17 cellular contexts compared by ENCODE assay signal in genomic region chr21:46394819-46395152, GRCh38.
DNase-seq lines count a peak whose midpoint lies in the region; ATAC-seq and TF ChIP-seq lines count a peak whose summit lies in the region.
"Had no signal": no experiment of that assay in that cellular context is flagged by ENCODE, and none has a peak within 500 bp of the region (broad histone marks: within the 10 kb centered on the region; RNA-seq: fewer than 3 reads in every experiment).

No MANE protein-coding gene starts in this region.

- no peak overlapping the region for H2BK20ac ChIP-seq in H9 (ENCODE audit: low read depth, low read length, poor library complexity, severe bottlenecking)

- H2BK5ac ChIP-seq in H9 (ENCODE audit: insufficient read length, low read length), result peak overlapping the region; percentile 24

- no peak for ATAC-seq in natural killer cell treated with Interleukin-12 subunit alpha and Interleukin-12 subunit beta and Interleukin-15 and Interleukin-18, amount 100 ng/mL, for 72 hours
- ATAC-seq in HG02571 (IDR thresholded peaks at IDR 0.05; ENCODE audit: unreplicated experiment), result no peak
- ATAC-seq in body of pancreas, result no peak
- ATAC-seq: HCT116, T-cell had no signal

- H3K23me2 ChIP-seq in H9 (ENCODE audit: insufficient read length, low read depth, low read length, poor library complexity, severe bottlenecking), result no peaks in the 10 kb centered on the region

- peak overlapping the region; percentile 24; the same call in 1 of the 2 replicates for H3K14ac ChIP-seq in H9 (ENCODE audit: insufficient read depth, low read length)

- no peaks in the 10 kb centered on the region for H3K79me1 ChIP-seq in H9 (ENCODE audit: insufficient read depth, low read depth, low read length, poor library complexity, severe bottlenecking)

- H3K56ac ChIP-seq in H9 (ENCODE audit: insufficient read length, low read depth, low read length), result no peak overlapping the region

- H3K27me3 ChIP-seq in BE2C (no peaks in the 10 kb centered on the region), H9 (ENCODE audit: insufficient read depth, low read length) (no peaks in the 10 kb centered on the region), body of pancreas (no peaks in the 10 kb centered on the region)
- H3K27me3 ChIP-seq: neutrophil had no signal

- DNase-seq in BE2C (peak; percentile 55), H9 (no peak), body of pancreas (no peak)
- no peak for DNase-seq in natural killer cell treated with Interleukin-12 subunit alpha and Interleukin-12 subunit beta and Interleukin-15 and Interleukin-18, amount 100 ng/mL, for 72 hours (ENCODE audit: low spot score)
- DNase-seq in activated T-cell treated with anti-CD3 and anti-CD28 coated beads, Interleukin-2, amount 50 U/mL, for 24 hours, result no peak
- no peak for DNase-seq in activated CD4-positive, alpha-beta T cell treated with anti-CD3 and anti-CD28 coated beads, Interleukin-2, amount 50 U/mL, for 48 hours
- DNase-seq: activated CD4-positive, alpha-beta T cell treated with anti-CD3 and anti-CD28 coated beads, Interleukin-2, amount 50 U/mL, for 4 hours; activated naive CD4-positive, alpha-beta T cell treated with anti-CD3 and anti-CD28 coated beads, Interleukin-2, amount 10 ng/mL, durations not matched to agents 7 days and 5 days; Caco-2; NCI-H1105 treated with DMSO at 0.1 percent for 48 hours; NCI-H446; T-cell had no signal

- H3K9ac ChIP-seq in H9 (ENCODE audit: extremely low read depth, insufficient read length, low read length), result no peak overlapping the region

- no peaks in the 10 kb centered on the region for H4K20me1 ChIP-seq in H9 (ENCODE audit: control insufficient read depth, insufficient read depth, insufficient read length)

- H4K91ac ChIP-seq in H9 (ENCODE audit: insufficient read length, low read depth, low read length), result no peak overlapping the region

- H3K4me1 ChIP-seq in BE2C (peaks cover 18% of the 10 kb centered on the region), H9 (ENCODE audit: insufficient read depth, low read length) (no peaks in the 10 kb centered on the region), body of pancreas (no peaks in the 10 kb centered on the region)
- H3K4me1 ChIP-seq: Caco-2 had no signal

- H3K4me2 ChIP-seq in H9 (ENCODE audit: insufficient read depth, insufficient read length, low read length), result no peak overlapping the region

- H3K27ac ChIP-seq in H9 (ENCODE audit: insufficient read length, low read depth, low read length) (no peak overlapping the region), body of pancreas (no peak overlapping the region)
- H3K27ac ChIP-seq: neutrophil had no signal

- no peak overlapping the region for H3K4me3 Mint-ChIP-seq in H9
- H3K4me3 Mint-ChIP-seq in brain, result peak overlapping the region in 1 of 5 experiments; percentile 76
- no peak overlapping the region for H3K4me3 Mint-ChIP-seq in natural killer cell treated with Interleukin-12 subunit alpha and Interleukin-12 subunit beta and Interleukin-15 and Interleukin-18, amount 100 ng/mL, for 72 hours
- H3K4me3 Mint-ChIP-seq in activated T-cell treated with anti-CD3 and anti-CD28 coated beads, Interleukin-2, amount 50 U/mL, for 24 hours, result no peak overlapping the region
- H3K4me3 Mint-ChIP-seq: activated naive CD4-positive, alpha-beta T cell treated with anti-CD3 and anti-CD28 coated beads, Interleukin-2, amount 10 ng/mL, durations not matched to agents 7 days and 5 days; stimulated activated naive CD8-positive, alpha-beta T cell treated with anti-CD3 and anti-CD28 coated beads, Interleukin-15, Interleukin-2, amounts not matched to agents 100 ng/mL and 50 ng/mL, for 24 hours; T-cell had no signal

- H2BK15ac ChIP-seq in H9 (ENCODE audit: low read depth, low read length), result no peak overlapping the region; the same call in 1 of the 2 replicates

- H3K4me3 ChIP-seq in BE2C (ENCODE audit: low read depth, low read length) (no peak overlapping the region), body of pancreas (no peak overlapping the region)

- peak overlapping the region; percentile 54 for H4K5ac ChIP-seq in H9 (ENCODE audit: insufficient read length, low read depth, low read length)

- no peak overlapping the region for H2BK12ac ChIP-seq in H9 (ENCODE audit: insufficient read length, low read depth, low read length)

- no peak overlapping the region for H2AFZ ChIP-seq in H9 (ENCODE audit: low read length)

- TF ChIP-seq POLR2A in body of pancreas (IDR thresholded peaks at IDR 0.05), result no peak

- intact Hi-C loops in body of pancreas (cut with DNase I), result no loop called here

- H2BK120ac ChIP-seq in H9 (ENCODE audit: low read depth, low read length, poor library complexity, severe bottlenecking), result no peak overlapping the region

- H3K9me3 ChIP-seq in BE2C (no peaks in the 10 kb centered on the region), H9 (ENCODE audit: control insufficient read depth, low read depth, low read length) (no peaks in the 10 kb centered on the region), body of pancreas (no peaks in the 10 kb centered on the region)
- H3K9me3 ChIP-seq: Caco-2, neutrophil had no signal

- peaks cover 17 to 53% (median 41%) of the 10 kb centered on the region in 3 experiments; a peak in 6 of 7 replicates for H3K36me3 Mint-ChIP-seq in H9 (ENCODE audit: insufficient read depth in 1 of 3, low read depth in 3 of 3)
- H3K36me3 Mint-ChIP-seq in brain, result peaks cover 46% of the 10 kb centered on the region
- peaks cover 6% of the 10 kb centered on the region for H3K36me3 Mint-ChIP-seq in natural killer cell treated with Interleukin-12 subunit alpha and Interleukin-12 subunit beta and Interleukin-15 and Interleukin-18, amount 100 ng/mL, for 72 hours
- peaks cover 86% of the 10 kb centered on the region for H3K36me3 Mint-ChIP-seq in activated T-cell treated with anti-CD3 and anti-CD28 coated beads, Interleukin-2, amount 50 U/mL, for 24 hours (ENCODE audit: low read depth)

- no peaks in the 10 kb centered on the region for H3K4me1 Mint-ChIP-seq in H9
- H3K4me1 Mint-ChIP-seq in brain, result peaks cover 27% of the 10 kb centered on the region
- peaks cover 0 to 13% of the 10 kb centered on the region in 2 donors for H3K4me1 Mint-ChIP-seq in natural killer cell treated with Interleukin-12 subunit alpha and Interleukin-12 subunit beta and Interleukin-15 and Interleukin-18, amount 100 ng/mL, for 72 hours (ENCODE audit: low read depth in 2 of 2)
- H3K4me1 Mint-ChIP-seq in activated T-cell treated with anti-CD3 and anti-CD28 coated beads, Interleukin-2, amount 50 U/mL, for 24 hours (ENCODE audit: low read depth), result no peaks in the 10 kb centered on the region
- H3K4me1 Mint-ChIP-seq: activated naive CD4-positive, alpha-beta T cell treated with anti-CD3 and anti-CD28 coated beads, Interleukin-2, amount 10 ng/mL, durations not matched to agents 7 days and 5 days had no signal

- H3K4ac ChIP-seq in H9 (ENCODE audit: low read depth, low read length), result no peak overlapping the region

- H3T11ph ChIP-seq in H9 (ENCODE audit: low read length), result no peak overlapping the region

- H4K8ac ChIP-seq in H9 (replicated peaks; ENCODE audit: insufficient read length, low read depth, low read length), result no peak overlapping the region

- H3K27me3 Mint-ChIP-seq in H9 (ENCODE audit: low read depth) (no peaks in the 10 kb centered on the region), brain (no peaks in the 10 kb centered on the region)
- no peaks in the 10 kb centered on the region for H3K27me3 Mint-ChIP-seq in natural killer cell treated with Interleukin-12 subunit alpha and Interleukin-12 subunit beta and Interleukin-15 and Interleukin-18, amount 100 ng/mL, for 72 hours
- H3K27me3 Mint-ChIP-seq in activated T-cell treated with anti-CD3 and anti-CD28 coated beads, Interleukin-2, amount 50 U/mL, for 24 hours, result no peaks in the 10 kb centered on the region
- H3K27me3 Mint-ChIP-seq: activated naive CD4-positive, alpha-beta T cell treated with anti-CD3 and anti-CD28 coated beads, Interleukin-2, amount 10 ng/mL, durations not matched to agents 7 days and 5 days; stimulated activated naive CD8-positive, alpha-beta T cell treated with anti-CD3 and anti-CD28 coated beads, Interleukin-15, Interleukin-2, amounts not matched to agents 100 ng/mL and 50 ng/mL, for 24 hours; T-cell had no signal

- 0 out of 2 replicates have a peak, but pooled peaks have one; percentile 17 for TF ChIP-seq CTCF in BE2C (IDR thresholded peaks at IDR 0.05; ENCODE audit: low read depth, low read length)
- TF ChIP-seq CTCF in H9 (conservative IDR thresholded peaks at IDR 0.05), result no peak
- no peak for TF ChIP-seq CTCF in brain (conservative IDR thresholded peaks at IDR 0.05)
- TF ChIP-seq CTCF in body of pancreas (IDR thresholded peaks at IDR 0.05), result no peak

- no peak overlapping the region; a peak in 1 of 7 replicates for H3K27ac Mint-ChIP-seq in H9
- peak overlapping the region; percentile 94 to 100 (median 99) for H3K27ac Mint-ChIP-seq in brain
- peak overlapping the region; percentile 34 to 66 for H3K27ac Mint-ChIP-seq in natural killer cell treated with Interleukin-12 subunit alpha and Interleukin-12 subunit beta and Interleukin-15 and Interleukin-18, amount 100 ng/mL, for 72 hours
- no peak overlapping the region for H3K27ac Mint-ChIP-seq in activated T-cell treated with anti-CD3 and anti-CD28 coated beads, Interleukin-2, amount 50 U/mL, for 24 hours
- H3K27ac Mint-ChIP-seq: activated naive CD4-positive, alpha-beta T cell treated with anti-CD3 and anti-CD28 coated beads, Interleukin-2, amount 10 ng/mL, durations not matched to agents 7 days and 5 days; stimulated activated naive CD8-positive, alpha-beta T cell treated with anti-CD3 and anti-CD28 coated beads, Interleukin-15, Interleukin-2, amounts not matched to agents 100 ng/mL and 50 ng/mL, for 24 hours; T-cell had no signal

- H3K79me2 ChIP-seq in H9 (ENCODE audit: insufficient read depth, low read length), result no peaks in the 10 kb centered on the region

- no CpG with 5 or more reads among the region's 13 CpGs for WGBS in H9 (ENCODE audit: extremely low coverage, insufficient read length, low lambda C conversion rate)
- 88 to 91% methylated on average over 9 to 13 of the region's 13 CpGs for WGBS in body of pancreas, 2 donors

- no peak overlapping the region for H3K23ac ChIP-seq in H9 (ENCODE audit: insufficient read length, low read depth, low read length)

- H3K36me3 ChIP-seq in BE2C (peaks cover 41% of the 10 kb centered on the region), body of pancreas (replicated peaks in 1 of 2; ENCODE audit: insufficient read depth in 1 of 2, low read depth in 2 of 2) (peaks cover 0 to 8% of the 10 kb centered on the region in 2 donors)

- H3K18ac ChIP-seq in H9 (ENCODE audit: insufficient read length, low read depth, low read length), result no peak overlapping the region

- H3K9me3 Mint-ChIP-seq in H9 (no peaks in the 10 kb centered on the region), brain (no peaks in the 10 kb centered on the region)
- H3K9me3 Mint-ChIP-seq in natural killer cell treated with Interleukin-12 subunit alpha and Interleukin-12 subunit beta and Interleukin-15 and Interleukin-18, amount 100 ng/mL, for 72 hours, result no peaks in the 10 kb centered on the region
- no peaks in the 10 kb centered on the region for H3K9me3 Mint-ChIP-seq in activated T-cell treated with anti-CD3 and anti-CD28 coated beads, Interleukin-2, amount 50 U/mL, for 24 hours
- H3K9me3 Mint-ChIP-seq: activated naive CD4-positive, alpha-beta T cell treated with anti-CD3 and anti-CD28 coated beads, Interleukin-2, amount 10 ng/mL, durations not matched to agents 7 days and 5 days; stimulated activated naive CD8-positive, alpha-beta T cell treated with anti-CD3 and anti-CD28 coated beads, Interleukin-15, Interleukin-2, amounts not matched to agents 100 ng/mL and 50 ng/mL, for 24 hours; T-cell had no signal

- no peak overlapping the region for H2AK5ac ChIP-seq in H9 (ENCODE audit: insufficient read length, low read length)

Comparison
In these comparisons a context has a peak if more than half of its experiments do, and no peak if none do; other contexts are left out.
1. H3K27ac Mint-ChIP-seq: peak in brain (5 of 5) and natural killer cell treated with Interleukin-12 subunit alpha and Interleukin-12 subunit beta and Interleukin-15 and Interleukin-18, amount 100 ng/mL, for 72 hours (2 of 2); none in H9 (0 of 3) and activated T-cell treated with anti-CD3 and anti-CD28 coated beads, Interleukin-2, amount 50 U/mL, for 24 hours (single experiment).